ENCODE assay signal across 1 cellular context in genomic region chr19:14529254-14530004, GRCh38.
TF ChIP-seq lines count a peak whose summit lies in the region.

TECR (plus strand) TSS chr19:14529594; CDS start chr19:14529697, 103 bp downstream.

TF ChIP-seq in A549, 52 proteins besides CTCF, POLR2A, EP300 and RAD21 (continued from another document):
- TF ChIP-seq REST (IDR thresholded peaks at IDR 0.05) (no peak), SREBF2 (IDR thresholded peaks at IDR 0.05) (no peak), BHLHE40 (IDR thresholded peaks at IDR 0.05; ENCODE audit: low read depth, low read length) (no peak)
TF ChIP-seq in A549: peak in this region for 8.
